Comparison of ENCODE assay signal across 2 cellular contexts in genomic region chr20:17715075-17715474, GRCh38.
TF ChIP-seq lines count a peak whose summit lies in the region.

No MANE protein-coding gene starts in this region.

TF ChIP-seq in HepG2, 621 proteins besides CTCF, POLR2A, EP300 and RAD21:
- TF ChIP-seq ZNF605 (CRISPR knock-in tag; IDR thresholded peaks at IDR 0.05) (0 out of 2 replicates have a peak, but pooled peaks have one; percentile 7), MED1 (CRISPR knock-in tag; IDR thresholded peaks at IDR 0.05) (0 out of 2 replicates have a peak, but pooled peaks have one; percentile 7), ZNF883 (CRISPR knock-in tag; IDR thresholded peaks at IDR 0.05; ENCODE audit: not compliant biosample characterization) (peak; percentile 64), ZNF33B (CRISPR knock-in tag; IDR thresholded peaks at IDR 0.05) (peak; percentile 82; the same call in 1 of the 2 replicates), GLI4 (CRISPR knock-in tag; IDR thresholded peaks at IDR 0.05; ENCODE audit: borderline replicate concordance) (0 out of 2 replicates have a peak, but pooled peaks have one; percentile 50), ARID4A (CRISPR knock-in tag; IDR thresholded peaks at IDR 0.05; ENCODE audit: borderline replicate concordance) (0 out of 2 replicates have a peak, but pooled peaks have one; percentile 2), AHR (CRISPR knock-in tag; IDR thresholded peaks at IDR 0.05) (no peak), ZNF512B (CRISPR knock-in tag; IDR thresholded peaks at IDR 0.05; ENCODE audit: borderline replicate concordance) (0 out of 2 replicates have a peak, but pooled peaks have one; percentile 36), ZNF547 (CRISPR knock-in tag; IDR thresholded peaks at IDR 0.05) (0 out of 2 replicates have a peak, but pooled peaks have one; percentile 66), BCL3 (CRISPR knock-in tag; IDR thresholded peaks at IDR 0.05) (peak; percentile 67; the same call in 1 of the 2 replicates), ZNF44 (CRISPR knock-in tag; IDR thresholded peaks at IDR 0.05) (0 out of 2 replicates have a peak, but pooled peaks have one; percentile 36), KDM5A (IDR thresholded peaks at IDR 0.05; ENCODE audit: borderline replicate concordance, low read length) (no peak), ZBTB21 (CRISPR knock-in tag; IDR thresholded peaks at IDR 0.05) (no peak), DMAP1 (CRISPR knock-in tag; IDR thresholded peaks at IDR 0.05) (no peak)

TF ChIP-seq in H1, 55 proteins besides CTCF, POLR2A, EP300 and RAD21:
- TF ChIP-seq SIN3A (conservative IDR thresholded peaks at IDR 0.05 in 1 of 2, IDR thresholded peaks at IDR 0.05 in 1 of 2; ENCODE audit: low read depth in 1 of 2, low read length in 2 of 2) = no peak
- TF ChIP-seq ASH2L (IDR thresholded peaks at IDR 0.05; ENCODE audit: low read length) = no peak
- no peak for TF ChIP-seq NRF1 (IDR thresholded peaks at IDR 0.05; ENCODE audit: low read depth, low read length)
- TF ChIP-seq MAFK (IDR thresholded peaks at IDR 0.05; ENCODE audit: low read depth, low read length) = no peak
